ENCODE assay signal across 10 cellular contexts in genomic region chr19:16339361-16339725, GRCh38. TPM values are rescaled to one million over a fixed set of nuclear protein-coding genes. Genes with fewer than 3 reads are reported as not detected.
DNase-seq lines count a peak whose midpoint lies in the region; ATAC-seq, FAIRE-seq and TF ChIP-seq lines count a peak whose summit lies in the region.
"Had no signal": no experiment of that assay in that cellular context is flagged by ENCODE, and none has a peak within 500 bp of the region (broad histone marks: within the 10 kb centered on the region; RNA-seq: fewer than 3 reads in every experiment).

No MANE protein-coding gene starts in this region.

- H3K27ac ChIP-seq in A549, result peak overlapping the region; percentile 51 to 76; a peak in 4 of 6 replicates
- H3K27ac ChIP-seq in CD8-positive, alpha-beta T cell (ENCODE audit: low read depth, low read length), result no peak overlapping the region
- H3K27ac ChIP-seq in mesodermal cell (ENCODE audit: low read depth, low read length, severe bottlenecking), result peak overlapping the region; percentile 54

- CTCF ChIA-PET in A549 (lab: Yijun Ruan, JAX), result interaction anchor here (0.6 to 1.3 kb wide), 6 partner anchors 9 to 61 kb away, joined by 3 to 4 read pairs (median 3); partner anchors contain the start of gene KLF2
- CTCF ChIA-PET in CD8-positive, alpha-beta T cell (lab: Charles Lee), result interaction anchor here (1.0 to 5.4 kb wide), 8 partner anchors 10 to 92 kb away, joined by 3 to 31 read pairs (median 6); no protein-coding TSS in a partner anchor
- CTCF ChIA-PET in activated CD4-positive, alpha-beta memory T cell treated with anti-CD3 and anti-CD28 coated beads, Interleukin-2, amount 10 ng/mL, durations not matched to agents 7 days and 5 days (lab: Charles Lee), result interaction anchor here (0.8 to 4.2 kb wide), 9 partner anchors 10 to 92 kb away, joined by 3 to 41 read pairs (median 14); no protein-coding TSS in a partner anchor

- no peak for TF ChIP-seq CTCF in A549 (IDR thresholded peaks at IDR 0.05)
- no peak for TF ChIP-seq CTCF in CD8-positive, alpha-beta T cell (IDR thresholded peaks at IDR 0.05)

- no peak for FAIRE-seq in A549 (lab: Jason Lieb, UNC)
- FAIRE-seq: TTC549 had no signal

- no peak for ATAC-seq in A549
- ATAC-seq in CD8-positive, alpha-beta T cell, result no peak
- no peak for ATAC-seq in GM21390 (IDR thresholded peaks at IDR 0.05; ENCODE audit: unreplicated experiment)

- intact Hi-C loops in CD8-positive, alpha-beta T cell (cut with DNase I, micrococcal nuclease), result loop anchor here in 1 of 2 experiments (1.0 kb wide), 1 partner anchor 9 kb away; no protein-coding TSS in a partner anchor

- H3K36me3 ChIP-seq in CD8-positive, alpha-beta T cell (ENCODE audit: insufficient read depth, low read length), result no peaks in the 10 kb centered on the region
- H3K36me3 ChIP-seq in mesodermal cell (ENCODE audit: control insufficient read depth, insufficient read depth, low read length), result no peaks in the 10 kb centered on the region

- no peaks in the 10 kb centered on the region for H3K27me3 ChIP-seq in CD8-positive, alpha-beta T cell (ENCODE audit: insufficient read depth, low read length)

- POLR2A ChIA-PET in A549 (lab: Yijun Ruan, JAX), result interaction anchor here (0.6 to 1.6 kb wide), 3 partner anchors 9 to 1679 kb away, joined by 8 to 9 read pairs (median 9); partner anchors contain the start of gene KLF2
- POLR2A ChIA-PET in CD8-positive, alpha-beta T cell (lab: Charles Lee), result interaction anchor here (0.6 to 28.6 kb wide), 6 partner anchors 10 to 73 kb away, joined by 3 to 2627 read pairs (median 17); partner anchors contain the start of gene KLF2
- POLR2A ChIA-PET in activated CD4-positive, alpha-beta memory T cell treated with anti-CD3 and anti-CD28 coated beads, Interleukin-2, amount 10 ng/mL, durations not matched to agents 7 days and 5 days (lab: Charles Lee), result interaction anchor here (0.7 to 29.2 kb wide), 14 partner anchors 8 to 269 kb away, joined by 3 to 3221 read pairs (median 4); partner anchors contain the start of genes FAM32A and KLF2

- TF ChIP-seq EP300 in A549 (IDR thresholded peaks at IDR 0.05), result no peak

- peak overlapping the region; percentile 74 for H3K4me2 ChIP-seq in A549

- H3K4me1 ChIP-seq in A549 (peaks cover 18% of the 10 kb centered on the region), mesodermal cell (ENCODE audit: control insufficient read depth, insufficient read depth, low read length, poor library complexity, severe bottlenecking) (peaks cover 25% of the 10 kb centered on the region)
- H3K4me1 ChIP-seq in CD8-positive, alpha-beta T cell (ENCODE audit: insufficient read depth, low read length), result peaks cover 71% of the 10 kb centered on the region

- no peak for TF ChIP-seq RAD21 in A549 (conservative IDR thresholded peaks at IDR 0.05 in 1 of 2, IDR thresholded peaks at IDR 0.05 in 1 of 2)

- H3K27ac Mint-ChIP-seq in CD8-positive, alpha-beta T cell, result peak overlapping the region; percentile 94
- peak overlapping the region; percentile 85 for H3K27ac Mint-ChIP-seq in activated CD4-positive, alpha-beta memory T cell treated with anti-CD3 and anti-CD28 coated beads, Interleukin-2, amount 10 ng/mL, durations not matched to agents 7 days and 5 days

- H3K27me3 Mint-ChIP-seq in CD8-positive, alpha-beta T cell (ENCODE audit: low read depth), result no peaks in the 10 kb centered on the region
- peaks cover 3% of the 10 kb centered on the region for H3K27me3 Mint-ChIP-seq in activated CD4-positive, alpha-beta memory T cell treated with anti-CD3 and anti-CD28 coated beads, Interleukin-2, amount 10 ng/mL, durations not matched to agents 7 days and 5 days

- H3K4me3 ChIP-seq in A549 (no peak overlapping the region), mesodermal cell (ENCODE audit: extremely low read depth, insufficient read depth, low read length, poor library complexity, severe bottlenecking) (no peak overlapping the region)
- H3K4me3 ChIP-seq in CD8-positive, alpha-beta T cell (ENCODE audit: low read depth, low read length), result no peak overlapping the region

- no peaks in the 10 kb centered on the region for H3K36me3 Mint-ChIP-seq in CD8-positive, alpha-beta T cell
- H3K36me3 Mint-ChIP-seq in activated CD4-positive, alpha-beta memory T cell treated with anti-CD3 and anti-CD28 coated beads, Interleukin-2, amount 10 ng/mL, durations not matched to agents 7 days and 5 days (ENCODE audit: low read depth), result peaks cover 11% of the 10 kb centered on the region

- TF ChIP-seq POLR2A in A549 (IDR thresholded peaks at IDR 0.05; ENCODE audit: low read length), result no peak

- no peak for DNase-seq in A549 (ENCODE audit: low read depth in 1 of 2, low spot score in 1 of 2)
- no peak for DNase-seq in CD8-positive, alpha-beta T cell
- no peak for DNase-seq in activated CD4-positive, alpha-beta memory T cell treated with anti-CD3 and anti-CD28 coated beads, Interleukin-2, amount 10 ng/mL, durations not matched to agents 7 days and 5 days
- no peak for DNase-seq in iPS-NIHi7 (ENCODE audit: extremely low spot score)
- DNase-seq in dermis blood vessel endothelial cell, result no peak
- DNase-seq in NCI-H146 treated with DMSO at 0.1 percent for 48 hours (lab: John Stamatoyannopoulos, UW; ENCODE audit: unreplicated experiment), result no peak
- DNase-seq: NCI-H146 had no signal

- peak overlapping the region; percentile 81 for H3K4me3 Mint-ChIP-seq in CD8-positive, alpha-beta T cell
- H3K4me3 Mint-ChIP-seq in activated CD4-positive, alpha-beta memory T cell treated with anti-CD3 and anti-CD28 coated beads, Interleukin-2, amount 10 ng/mL, durations not matched to agents 7 days and 5 days, result peak overlapping the region; percentile 67

- H3K9me3 Mint-ChIP-seq in CD8-positive, alpha-beta T cell, result no peaks in the 10 kb centered on the region
- peaks cover 2% of the 10 kb centered on the region for H3K9me3 Mint-ChIP-seq in activated CD4-positive, alpha-beta memory T cell treated with anti-CD3 and anti-CD28 coated beads, Interleukin-2, amount 10 ng/mL, durations not matched to agents 7 days and 5 days

- peaks cover 58% of the 10 kb centered on the region for H3K4me1 Mint-ChIP-seq in CD8-positive, alpha-beta T cell (ENCODE audit: low read depth)
- peaks cover 67% of the 10 kb centered on the region for H3K4me1 Mint-ChIP-seq in activated CD4-positive, alpha-beta memory T cell treated with anti-CD3 and anti-CD28 coated beads, Interleukin-2, amount 10 ng/mL, durations not matched to agents 7 days and 5 days

- 89% methylated on average over 4 of the region's 6 CpGs for WGBS in A549 (ENCODE audit: missing lambda C conversion rate)
- 90 to 96% methylated on average over 3 to 4 of the region's 6 CpGs for WGBS in mesodermal cell (ENCODE audit: insufficient coverage in 2 of 2), 2 experiments

- H3K9me3 ChIP-seq in A549 (no peaks in the 10 kb centered on the region), mesodermal cell (ENCODE audit: control insufficient read depth, low read length) (no peaks in the 10 kb centered on the region)
- no peaks in the 10 kb centered on the region for H3K9me3 ChIP-seq in CD8-positive, alpha-beta T cell (ENCODE audit: low read length)

TF ChIP-seq in A549, 52 proteins besides CTCF, POLR2A, EP300 and RAD21:
- TF ChIP-seq KDM5A (IDR thresholded peaks at IDR 0.05) (no peak), ZSCAN20 (CRISPR knock-in tag; IDR thresholded peaks at IDR 0.05) (no peak), JUN (IDR thresholded peaks at IDR 0.05) (no peak), CEBPB (IDR thresholded peaks at IDR 0.05) (no peak), RARB (CRISPR knock-in tag; IDR thresholded peaks at IDR 0.05) (no peak), CHD2 (IDR thresholded peaks at IDR 0.05; ENCODE audit: low read length, partially characterized antibody) (no peak), SMC3 (IDR thresholded peaks at IDR 0.05) (no peak), MAZ (IDR thresholded peaks at IDR 0.05; ENCODE audit: borderline replicate concordance, low read depth, low read length) (no peak), FOXS1 (CRISPR knock-in tag; IDR thresholded peaks at IDR 0.05) (no peak), MYC (IDR thresholded peaks at IDR 0.05; ENCODE audit: borderline replicate concordance, low read length) (no peak), HOXB13 (CRISPR knock-in tag; IDR thresholded peaks at IDR 0.05; ENCODE audit: low read depth) (no peak), ESRRA (IDR thresholded peaks at IDR 0.05; ENCODE audit: borderline replicate concordance, low read length) (no peak)

RNA-seq across cellular contexts. Expression of gene KLF2, which starts 14.7 kb away (rescaled TPM):
- polyA plus RNA-seq in A549 (2011; rRNA removed), result 2.7 and 3.4 TPM in 2 replicates
- polyA plus RNA-seq in A549 (2012; cell fraction: cytosol; rRNA removed), result 42.8 and 49.2 TPM in 2 replicates
- 130 and 150 TPM in 2 replicates for polyA plus RNA-seq in A549 (2012; cell fraction: nucleus; rRNA removed)
- polyA plus RNA-seq in A549 (2017; fragmentation: RNase III; extraction: RNeasy Plus Mini Kit Qiagen cat#74134 plus additional on column Dnase treatment), result 6.0 to 7.0 TPM (median 6.9 TPM) in 3 replicates
- polyA minus RNA-seq in A549 (2011; rRNA and poly(A)+ RNA removed), result 1.8 and 3.2 TPM in 2 replicates
- total RNA-seq in CD8-positive, alpha-beta T cell, result 100 to 1,000 TPM; 817 to 847 TPM
- 100 to 1,000 TPM; 410 to 423 TPM for total RNA-seq in activated CD4-positive, alpha-beta memory T cell treated with anti-CD3 and anti-CD28 coated beads, Interleukin-2, amount 10 ng/mL, durations not matched to agents 7 days and 5 days
- polyA plus RNA-seq in mesodermal cell (2013, experiment 1 of 2), result 6.2 TPM
- polyA plus RNA-seq in mesodermal cell (2013, experiment 2 of 2), result 3.1 TPM
- total RNA-seq in dermis blood vessel endothelial cell, result 4.4 and 5.1 TPM in 2 replicates

Comparison
In these comparisons a context has a peak if more than half of its experiments do, and no peak if none do; other contexts are left out.
1. RNA of gene KLF2, which starts 14.7 kb away (total RNA-seq): 817 to 847 TPM in CD8-positive, alpha-beta T cell and 410 to 423 TPM in activated CD4-positive, alpha-beta memory T cell treated with anti-CD3 and anti-CD28 coated beads, Interleukin-2, amount 10 ng/mL, durations not matched to agents 7 days and 5 days; 4.4 to 5.1 TPM in dermis blood vessel endothelial cell; every median in the first group is over 10 times any median in the second.